ENCODE assay signal across 8 cellular contexts in genomic region chr1:45326627-45327591, GRCh38. TPM values are rescaled to one million over a fixed set of nuclear protein-coding genes. Genes with fewer than 3 reads are reported as not detected.
DNase-seq lines count a peak whose midpoint lies in the region; ATAC-seq and TF ChIP-seq lines count a peak whose summit lies in the region.

Gene HPDL (plus strand): TSS chr1:45326895. CDS start chr1:45327149, 254 bp downstream.

- H3K4me3 Mint-ChIP-seq in neural progenitor cell: peak within 1 kb of the TSS; percentile 76

- H3K9me3 Mint-ChIP-seq in neural progenitor cell: no peaks in the 10 kb centered on the region

- no peaks in the 10 kb centered on the region for H4K20me1 ChIP-seq in OCI-LY1 (ENCODE audit: insufficient read depth, low read length)
- no peaks in the 10 kb centered on the region for H4K20me1 ChIP-seq in neural progenitor cell (ENCODE audit: low read depth)

- peaks cover 9% of the 10 kb centered on the region for H3K36me3 Mint-ChIP-seq in neural progenitor cell

- in situ Hi-C loops in Caki2 (cut with HindIII; ENCODE audit: low pct_unique_long_range_greater_than_20kb, low sequenced_read_pairs): no loop called here

- H3K79me2 ChIP-seq in OCI-LY1 (ENCODE audit: insufficient read depth, low read length): no peaks in the 10 kb centered on the region
- no peaks in the 10 kb centered on the region for H3K79me2 ChIP-seq in neural progenitor cell (ENCODE audit: low read depth)

- H3K27ac Mint-ChIP-seq in neural progenitor cell: peak within 1 kb of the TSS; percentile 81

- peaks cover 8% of the 10 kb centered on the region for H3K27me3 Mint-ChIP-seq in neural progenitor cell (ENCODE audit: insufficient read depth, low read depth)

- H3K4me1 Mint-ChIP-seq in neural progenitor cell: peaks cover 34% of the 10 kb centered on the region

- peak within 1 kb of the TSS; percentile 69 for H3K9ac ChIP-seq in OCI-LY1 (ENCODE audit: low read length)
- H3K9ac ChIP-seq in neural progenitor cell: no peak within 1 kb of the TSS

- DNase-seq in Caki2 (ENCODE audit: low read depth) (peak; percentile 33), H7 (peak; percentile 95), foreskin melanocyte (peak; percentile 53), neural progenitor cell (ENCODE audit: low spot score) (peak; percentile 77), superior temporal gyrus (ENCODE audit: extremely low spot score) (peak; percentile 50)
- peak; percentile 35 for DNase-seq in activated effector memory CD4-positive, alpha-beta T cell treated with Interleukin-2 at 50 U/mL for 16 hours

- H2AFZ ChIP-seq in OCI-LY1 (ENCODE audit: low read length) (no peak within 1 kb of the TSS), neural progenitor cell (replicated peaks) (no peak within 1 kb of the TSS)

- peak within 1 kb of the TSS; percentile 80 for H3K4me2 ChIP-seq in OCI-LY1 (ENCODE audit: low read length)
- peak within 1 kb of the TSS; percentile 50 for H3K4me2 ChIP-seq in neural progenitor cell

- no peak for ATAC-seq in GM18858 (IDR thresholded peaks at IDR 0.05; ENCODE audit: unreplicated experiment)

- H3K4me3 ChIP-seq in H7 (ENCODE audit: insufficient read depth, low read depth, low read length): peak within 1 kb of the TSS; percentile 92
- H3K4me3 ChIP-seq in OCI-LY1 (ENCODE audit: low read depth, low read length, poor library complexity, severe bottlenecking): peak within 1 kb of the TSS; percentile 66
- no peak within 1 kb of the TSS for H3K4me3 ChIP-seq in neural progenitor cell

- H3F3A ChIP-seq in OCI-LY1 (ENCODE audit: insufficient read depth, low read length) (no peaks in the 10 kb centered on the region), neural progenitor cell (ENCODE audit: low read depth) (peaks cover 34% of the 10 kb centered on the region)

- H3K4me1 ChIP-seq in OCI-LY1 (ENCODE audit: insufficient read depth, low read length, severe bottlenecking) (peaks cover 19% of the 10 kb centered on the region), neural progenitor cell (peaks cover 19% of the 10 kb centered on the region)

- H3K9me2 ChIP-seq in OCI-LY1 (ENCODE audit: low read depth, low read length): no peaks in the 10 kb centered on the region

- peak within 1 kb of the TSS; percentile 47 for H3K27ac ChIP-seq in OCI-LY1 (ENCODE audit: low read depth, low read length, poor library complexity, severe bottlenecking)
- H3K27ac ChIP-seq in neural progenitor cell: peak within 1 kb of the TSS; percentile 34

- TF ChIP-seq CTCF in OCI-LY1 (IDR thresholded peaks at IDR 0.05; ENCODE audit: low read length): no peak
- no peak for TF ChIP-seq CTCF in neural progenitor cell (IDR thresholded peaks at IDR 0.05)

- H3K27me3 ChIP-seq in H7 (ENCODE audit: control insufficient read depth, insufficient read depth, low read length) (no peaks in the 10 kb centered on the region), OCI-LY1 (ENCODE audit: insufficient read depth, low read length) (no peaks in the 10 kb centered on the region), neural progenitor cell (no peaks in the 10 kb centered on the region)

- H3K9me3 ChIP-seq in OCI-LY1 (ENCODE audit: low read length) (no peaks in the 10 kb centered on the region), neural progenitor cell (ENCODE audit: low read depth) (no peaks in the 10 kb centered on the region)

- H3K36me3 ChIP-seq in H7 (replicated peaks; ENCODE audit: control insufficient read depth, insufficient read depth, low read length): peaks cover 3% of the 10 kb centered on the region
- H3K36me3 ChIP-seq in OCI-LY1 (ENCODE audit: insufficient read depth, low read length): peaks cover 23% of the 10 kb centered on the region; the same call in 1 of the 2 replicates
- no peaks in the 10 kb centered on the region for H3K36me3 ChIP-seq in neural progenitor cell

RNA-seq across cellular contexts. Expression of gene HPDL, which starts in this region (rescaled TPM):
- total RNA-seq in Caki2 (2014; rRNA removed; shearing (Covaris generic); ENCODE audit: low replicate concordance): 0.49 and 1.1 TPM in 2 replicates
- total RNA-seq in H7 (2014; rRNA removed; shearing (Covaris generic)): 87.5 and 134 TPM in 2 replicates
- 0.64 and 2.4 TPM in 2 replicates for total RNA-seq in neural progenitor cell (ENCODE audit: low replicate concordance)

Comparison
In these comparisons a context has a peak if more than half of its experiments do, and no peak if none do; other contexts are left out.
1. RNA of gene HPDL (total RNA-seq): 87.5 to 134 TPM in H7; 0.49 to 1.1 TPM in Caki2 and 0.64 to 2.4 TPM in neural progenitor cell; every median in the first group is over 10 times any median in the second.
2. DNase-seq: peak in every context shown above with its lines; median percentile 95 in H7; 77 in neural progenitor cell; 53 in foreskin melanocyte; 50 in superior temporal gyrus; 35 in activated effector memory CD4-positive, alpha-beta T cell treated with Interleukin-2 at 50 U/mL for 16 hours; 33 in Caki2.